8 cellular contexts compared by ENCODE assay signal in the genomic region with DNA sequence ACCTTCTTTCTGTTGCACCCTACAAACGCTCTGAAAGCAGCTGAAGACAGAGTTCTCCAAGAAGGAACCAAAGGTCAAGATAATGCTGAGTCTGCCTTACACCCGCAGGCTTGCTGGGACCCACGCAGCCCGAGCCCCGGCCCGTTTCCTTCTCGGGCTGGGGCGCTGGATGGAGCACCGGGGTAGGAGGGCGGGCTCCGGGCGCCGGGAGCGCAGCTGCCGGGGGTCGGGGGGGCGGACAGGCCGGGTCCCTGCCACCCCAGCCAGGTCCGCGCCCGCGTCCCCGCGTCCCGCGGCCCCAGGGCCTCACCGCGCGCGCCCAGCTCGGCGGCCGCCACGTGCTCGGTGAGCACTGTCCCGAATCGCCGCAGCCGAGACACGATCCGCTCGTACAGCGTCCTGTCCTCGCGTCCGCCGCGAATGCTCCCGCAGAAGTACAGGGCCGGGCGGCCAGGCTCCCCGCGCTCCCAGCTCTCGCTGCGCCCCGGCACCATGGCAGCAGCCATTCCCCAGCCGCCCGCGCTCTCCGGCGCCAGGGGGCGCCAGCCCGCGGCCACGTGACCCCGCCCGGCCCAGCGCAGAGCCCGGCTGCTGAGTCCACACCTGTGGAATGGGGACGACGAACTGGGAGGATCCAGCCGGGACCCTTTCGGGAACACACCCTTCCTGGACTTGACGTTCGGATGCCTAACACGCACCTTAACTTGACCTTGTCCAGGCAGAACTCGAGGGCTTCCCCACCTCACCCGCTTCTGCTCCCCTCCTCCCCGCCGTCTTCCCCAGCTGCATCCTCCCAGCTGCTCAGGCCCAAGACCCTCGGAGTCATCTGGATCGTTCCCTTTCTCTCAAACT. TPM values are rescaled to one million over a fixed set of nuclear protein-coding genes. Genes with fewer than 3 reads are reported as not detected.
DNase-seq lines count a peak whose midpoint lies in the region; ATAC-seq and TF ChIP-seq lines count a peak whose summit lies in the region.

A gene with protein sequence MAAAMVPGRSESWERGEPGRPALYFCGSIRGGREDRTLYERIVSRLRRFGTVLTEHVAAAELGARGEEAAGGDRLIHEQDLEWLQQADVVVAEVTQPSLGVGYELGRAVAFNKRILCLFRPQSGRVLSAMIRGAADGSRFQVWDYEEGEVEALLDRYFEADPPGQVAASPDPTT (minus strand): TSS at position 531 of the 852 bp plus-strand sequence. CDS start 25 bp downstream, at position 506.

- TF ChIP-seq CTCF in BJ (IDR thresholded peaks at IDR 0.05; ENCODE audit: insufficient read depth, low read depth, low read length) (peak; percentile 47), OCI-LY1 (IDR thresholded peaks at IDR 0.05; ENCODE audit: low read length) (peak; percentile 88)

- DNase-seq in BJ (ENCODE audit: low read depth) = no peak
- DNase-seq in activated T-cell treated with anti-CD3 and anti-CD28 coated beads for 48 hours (ENCODE audit: low read depth) = peak; percentile 81
- peak; percentile 87 for DNase-seq in stimulated activated CD8-positive, alpha-beta memory T cell treated with anti-CD3 and anti-CD28 coated beads, Interleukin-4, amount 100 ng/mL, for 48 hours

- H3K9ac ChIP-seq in OCI-LY1 (ENCODE audit: low read length) (peak within 1 kb of the TSS; percentile 69), mucosa of rectum (ENCODE audit: low read depth in 1 of 2, low read length in 2 of 2) (peak within 1 kb of the TSS; percentile 60 to 70)

- no peaks in the 10 kb centered on the region for H3K79me2 ChIP-seq in OCI-LY1 (ENCODE audit: insufficient read depth, low read length)

- in situ Hi-C loops in GM18951 (cut with MboI; ENCODE audit: low sequenced_read_pairs, unreplicated experiment) = no loop called here

- H3K4me3 ChIP-seq in BJ (ENCODE audit: low read depth, low read length) (peak within 1 kb of the TSS; percentile 49), OCI-LY1 (ENCODE audit: low read depth, low read length, poor library complexity, severe bottlenecking) (peak within 1 kb of the TSS; percentile 70), esophagus (ENCODE audit: low read depth in 1 of 2, low read length in 2 of 2) (peak within 1 kb of the TSS; percentile 74 to 83), mucosa of rectum (ENCODE audit: low read length in 2 of 2) (peak within 1 kb of the TSS; percentile 63 to 79)

- peak within 1 kb of the TSS; percentile 58 for H3K4me2 ChIP-seq in OCI-LY1 (ENCODE audit: low read length)

- 3 to 4% methylated on average over 56 to 82 of the region's 82 CpGs for WGBS in esophagus, 2 donors

- TF ChIP-seq POLR2A in GM18951 (IDR thresholded peaks at IDR 0.05; ENCODE audit: extremely low read depth, insufficient read depth, insufficient read length) = peak; percentile 76

- no peak within 1 kb of the TSS for H2AFZ ChIP-seq in OCI-LY1 (ENCODE audit: low read length)

- H3F3A ChIP-seq in OCI-LY1 (ENCODE audit: insufficient read depth, low read length) = no peaks in the 10 kb centered on the region

- CTCF ChIA-PET in BJ (lab: Yijun Ruan, JAX) = interaction anchor here (0.6 to 2.6 kb wide), 30 partner anchors 9 to 286 kb away, joined by 3 to 27 read pairs (median 5); a partner anchor contains a TSS

- H4K20me1 ChIP-seq in OCI-LY1 (ENCODE audit: insufficient read depth, low read length) = no peaks in the 10 kb centered on the region

- peaks cover under 1% of the 10 kb centered on the region; the same call in 1 of the 2 replicates for H3K36me3 ChIP-seq in BJ (ENCODE audit: control insufficient read depth, insufficient read depth, low read length)
- H3K36me3 ChIP-seq in OCI-LY1 (ENCODE audit: insufficient read depth, low read length) = peaks cover 15% of the 10 kb centered on the region
- no peaks in the 10 kb centered on the region for H3K36me3 ChIP-seq in esophagus (ENCODE audit: control insufficient read depth in 2 of 2, insufficient read depth in 2 of 2, low read length in 1 of 2)
- H3K36me3 ChIP-seq in mucosa of rectum (ENCODE audit: control insufficient read depth in 2 of 2, insufficient read depth in 2 of 2, low read length in 2 of 2) = peaks cover 2 to 7% of the 10 kb centered on the region in 2 donors

- no peaks in the 10 kb centered on the region for H3K9me2 ChIP-seq in OCI-LY1 (ENCODE audit: low read depth, low read length)

- H3K27ac ChIP-seq in OCI-LY1 (ENCODE audit: low read depth, low read length, poor library complexity, severe bottlenecking) (peak within 1 kb of the TSS; percentile 1), esophagus (ENCODE audit: low read depth in 2 of 2, low read length in 1 of 2) (peak within 1 kb of the TSS; percentile 41 to 58), mucosa of rectum (ENCODE audit: low read depth in 2 of 2, low read length in 2 of 2) (peak within 1 kb of the TSS; percentile 52 to 61)

- H3K4me1 ChIP-seq in OCI-LY1 (ENCODE audit: insufficient read depth, low read length, severe bottlenecking) (peaks cover 37% of the 10 kb centered on the region), esophagus (ENCODE audit: control insufficient read depth in 2 of 2, insufficient read depth in 2 of 2, low read length in 1 of 2) (peaks cover 3 to 5% of the 10 kb centered on the region in 2 donors), mucosa of rectum (ENCODE audit: control insufficient read depth in 2 of 2, insufficient read depth in 2 of 2, low read length in 2 of 2) (peaks cover 3 to 4% of the 10 kb centered on the region in 2 donors)

- H3K27me3 ChIP-seq in BJ (ENCODE audit: control insufficient read depth, insufficient read depth, low read length) (peaks cover 2% of the 10 kb centered on the region; the same call in 1 of the 2 replicates), OCI-LY1 (ENCODE audit: insufficient read depth, low read length) (no peaks in the 10 kb centered on the region; the same call in 1 of the 2 replicates), esophagus (ENCODE audit: control insufficient read depth in 1 of 2, insufficient read depth in 2 of 2, low read length in 2 of 2) (no peaks in the 10 kb centered on the region), mucosa of rectum (ENCODE audit: control insufficient read depth in 2 of 2, insufficient read depth in 2 of 2, low read length in 2 of 2) (peaks cover 0 to 3% of the 10 kb centered on the region in 2 donors)

- POLR2A ChIA-PET in BJ (lab: Charles Lee) = interaction anchor here (0.6 to 0.7 kb wide), 2 partner anchors 169 to 214 kb away, joined by 3 to 20 read pairs; no protein-coding TSS in a partner anchor

- ATAC-seq in HG03378 (IDR thresholded peaks at IDR 0.05; ENCODE audit: unreplicated experiment) = peak; percentile 56

- H3K9me3 ChIP-seq in OCI-LY1 (ENCODE audit: low read length) (no peaks in the 10 kb centered on the region), esophagus (ENCODE audit: control insufficient read depth in 2 of 2, insufficient read depth in 1 of 2, low read depth in 1 of 2, low read length in 1 of 2) (no peaks in the 10 kb centered on the region), mucosa of rectum (ENCODE audit: control insufficient read depth in 2 of 2, low read length in 2 of 2) (no peaks in the 10 kb centered on the region)

RNA-seq across cellular contexts. Expression of the gene that starts here (rescaled TPM):
- polyA plus RNA-seq in BJ (2011; rRNA removed) (48.6 and 63.9 TPM in 2 replicates), esophagus (100 to 1,000 TPM in 1 of 2 donors, 10 to 100 TPM in 1; 62.3 to 115 TPM)
- polyA minus RNA-seq in BJ (2011; rRNA and poly(A)+ RNA removed) = 4.9 and 6.6 TPM in 2 replicates

Comparison
In these comparisons a context has a peak if more than half of its experiments do, and no peak if none do; other contexts are left out.
1. H3K27ac ChIP-seq: peak in every context shown above with its lines; median percentile 56 in mucosa of rectum; 50 in esophagus; 1 in OCI-LY1.